In the genomic region with DNA sequence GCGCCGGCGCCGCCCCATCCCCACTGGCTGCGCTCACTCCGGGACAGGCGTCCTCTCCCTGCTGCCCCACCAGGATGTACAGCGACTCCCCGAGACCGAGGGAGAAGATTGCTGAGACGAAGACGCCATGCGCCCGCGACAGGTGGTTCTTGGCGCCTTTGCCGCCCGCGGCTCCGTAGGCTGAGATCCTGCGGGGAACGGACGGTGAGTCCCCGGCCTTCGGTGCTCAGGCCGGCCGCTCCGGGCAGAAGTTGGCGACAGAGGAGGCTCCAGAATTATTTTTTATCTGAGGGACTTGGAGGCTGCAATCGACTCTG, we compare ENCODE assay signal across 11 cellular contexts. TPM values are rescaled to one million over a fixed set of nuclear protein-coding genes. Genes with fewer than 3 reads are reported as not detected.
A peak's percentile ranks its signal among the peaks of the same experiment; 100 is the strongest.
DNase-seq lines count a peak whose midpoint lies in the region; ATAC-seq and TF ChIP-seq lines count a peak whose summit lies in the region.
"Had no signal": no experiment of that assay in that cellular context is flagged by ENCODE, and none has a peak within 500 bp of the region (broad histone marks: within the 10 kb centered on the region; RNA-seq: fewer than 3 reads in every experiment).

No MANE protein-coding gene starts in this region.

- DNase-seq in H9, result no peak
- DNase-seq in central memory CD8-positive, alpha-beta T cell (ENCODE audit: low spot score in 2 of 2), result no peak
- peak in 1 of 10 donors; percentile 22 for DNase-seq in naive thymus-derived CD8-positive, alpha-beta T cell
- DNase-seq in NCI-H2081 treated with DMSO at 0.1 percent for 48 hours (lab: John Stamatoyannopoulos, UW), result no peak
- no peak for DNase-seq in mucosa of gallbladder (ENCODE audit: low spot score)
- no peak for DNase-seq in DMS79 treated with DMSO at 0.1 percent for 48 hours (lab: John Stamatoyannopoulos, UW)
- DNase-seq in mesendoderm, result no peak
- DNase-seq: activated CD4-positive, CD25-positive, alpha-beta regulatory T cell; NCI-H1930 had no signal

- peak overlapping the region; percentile 60 to 84 for H3K4me3 Mint-ChIP-seq in H9
- H3K4me3 Mint-ChIP-seq in central memory CD8-positive, alpha-beta T cell, result peak overlapping the region; percentile 74
- peak overlapping the region; percentile 71 to 88 (median 84) for H3K4me3 Mint-ChIP-seq in naive thymus-derived CD8-positive, alpha-beta T cell

- H2BK15ac ChIP-seq in H9 (ENCODE audit: low read depth, low read length), result no peak overlapping the region
- H2BK15ac ChIP-seq in mesendoderm (replicated peaks; ENCODE audit: low read depth), result no peak overlapping the region

- H3K14ac ChIP-seq in H9 (ENCODE audit: insufficient read depth, low read length), result no peak overlapping the region

- H3K4me1 ChIP-seq in BLaER1 (peaks cover 40% of the 10 kb centered on the region), H9 (ENCODE audit: insufficient read depth, low read length) (no peaks in the 10 kb centered on the region), mesendoderm (ENCODE audit: control insufficient read depth, low read depth, low read length) (no peaks in the 10 kb centered on the region)

- H2BK120ac ChIP-seq in H9 (ENCODE audit: low read depth, low read length, poor library complexity, severe bottlenecking), result no peak overlapping the region
- no peak overlapping the region for H2BK120ac ChIP-seq in mesendoderm (ENCODE audit: low read depth, low read length)

- H3K79me2 ChIP-seq in H9 (ENCODE audit: insufficient read depth, low read length) (no peaks in the 10 kb centered on the region), mesendoderm (ENCODE audit: control insufficient read depth, insufficient read depth, low read length) (no peaks in the 10 kb centered on the region)

- H3K18ac ChIP-seq in H9 (ENCODE audit: insufficient read length, low read depth, low read length), result no peak overlapping the region
- no peak overlapping the region for H3K18ac ChIP-seq in mesendoderm (ENCODE audit: low read length)

- H3K4me3 ChIP-seq in BLaER1 (peak overlapping the region; percentile 61), mesendoderm (ENCODE audit: low read length) (no peak overlapping the region)

- ATAC-seq in central memory CD8-positive, alpha-beta T cell (replicated peaks; ENCODE audit: extremely low read depth, poor library complexity, severe bottlenecking), result no peak
- ATAC-seq in naive thymus-derived CD8-positive, alpha-beta T cell, result peak; percentile 53

- H3K27ac ChIP-seq in BLaER1, result no peak overlapping the region
- no peak overlapping the region for H3K27ac ChIP-seq in H9 (ENCODE audit: insufficient read length, low read depth, low read length)
- no peak overlapping the region for H3K27ac ChIP-seq in mesendoderm (ENCODE audit: low read depth, low read length)
- H3K27ac ChIP-seq: epithelial cell of prostate had no signal

- H3K79me1 ChIP-seq in H9 (ENCODE audit: insufficient read depth, low read depth, low read length, poor library complexity, severe bottlenecking), result no peaks in the 10 kb centered on the region
- H3K79me1 ChIP-seq in mesendoderm (ENCODE audit: low read length), result no peaks in the 10 kb centered on the region

- no peak overlapping the region for H2AFZ ChIP-seq in H9 (ENCODE audit: low read length)

- H3K9me3 ChIP-seq in BLaER1 (no peaks in the 10 kb centered on the region), H9 (ENCODE audit: control insufficient read depth, low read depth, low read length) (no peaks in the 10 kb centered on the region)

- H4K20me1 ChIP-seq in BLaER1, result peaks cover 17% of the 10 kb centered on the region
- no peaks in the 10 kb centered on the region for H4K20me1 ChIP-seq in H9 (ENCODE audit: control insufficient read depth, insufficient read depth, insufficient read length)

- peaks cover 8% of the 10 kb centered on the region; the same call in 1 of the 2 replicates for H3K36me3 ChIP-seq in BLaER1
- H3K36me3 ChIP-seq in mesendoderm (ENCODE audit: control insufficient read depth, insufficient read depth, low read length), result no peaks in the 10 kb centered on the region

- H3K4me1 Mint-ChIP-seq in H9, result peaks cover 23 to 27% of the 10 kb centered on the region in 2 experiments
- peaks cover 25% of the 10 kb centered on the region for H3K4me1 Mint-ChIP-seq in central memory CD8-positive, alpha-beta T cell
- peaks cover 9 to 29% (median 26%) of the 10 kb centered on the region in 4 donors for H3K4me1 Mint-ChIP-seq in naive thymus-derived CD8-positive, alpha-beta T cell

- TF ChIP-seq CTCF in H9 (conservative IDR thresholded peaks at IDR 0.05), result no peak

- no CpG with 5 or more reads among the region's 30 CpGs for WGBS in H9 (ENCODE audit: extremely low coverage, insufficient read length, low lambda C conversion rate)
- no CpG with 5 or more reads among the region's 30 CpGs for WGBS in mesendoderm (ENCODE audit: extremely low coverage, insufficient coverage, low lambda C conversion rate)

- peaks cover 80% of the 10 kb centered on the region for H3K27me3 Mint-ChIP-seq in H9 (ENCODE audit: low read depth)
- H3K27me3 Mint-ChIP-seq in central memory CD8-positive, alpha-beta T cell, result peaks cover 21% of the 10 kb centered on the region
- H3K27me3 Mint-ChIP-seq in naive thymus-derived CD8-positive, alpha-beta T cell, result peaks cover 5 to 25% (median 16%) of the 10 kb centered on the region in 5 donors

- H2BK5ac ChIP-seq in H9 (ENCODE audit: insufficient read length, low read length) (no peak overlapping the region), mesendoderm (ENCODE audit: low read length) (no peak overlapping the region)

- H3K27me3 ChIP-seq in BLaER1 (peaks cover 29% of the 10 kb centered on the region), H9 (ENCODE audit: insufficient read depth, low read length) (peaks cover 30% of the 10 kb centered on the region), mesendoderm (ENCODE audit: insufficient read depth, low read length, poor library complexity) (peaks cover 26% of the 10 kb centered on the region)

- H4K91ac ChIP-seq in H9 (ENCODE audit: insufficient read length, low read depth, low read length), result no peak overlapping the region

- no peak overlapping the region for H3K27ac Mint-ChIP-seq in H9
- no peak overlapping the region for H3K27ac Mint-ChIP-seq in central memory CD8-positive, alpha-beta T cell (ENCODE audit: low read depth)
- no peak overlapping the region for H3K27ac Mint-ChIP-seq in naive thymus-derived CD8-positive, alpha-beta T cell

- H3K56ac ChIP-seq in H9 (ENCODE audit: insufficient read length, low read depth, low read length), result no peak overlapping the region
- no peak overlapping the region for H3K56ac ChIP-seq in mesendoderm (ENCODE audit: low read length)

- no peaks in the 10 kb centered on the region; a peak in 1 of 5 replicates for H3K9me3 Mint-ChIP-seq in H9
- no peaks in the 10 kb centered on the region for H3K9me3 Mint-ChIP-seq in central memory CD8-positive, alpha-beta T cell
- H3K9me3 Mint-ChIP-seq in naive thymus-derived CD8-positive, alpha-beta T cell, result no peaks in the 10 kb centered on the region

- H3K23me2 ChIP-seq in H9 (ENCODE audit: insufficient read length, low read depth, low read length, poor library complexity, severe bottlenecking), result peaks cover 11% of the 10 kb centered on the region

- H3K23ac ChIP-seq in H9 (ENCODE audit: insufficient read length, low read depth, low read length), result no peak overlapping the region
- no peak overlapping the region for H3K23ac ChIP-seq in mesendoderm (ENCODE audit: low read length)

- H3K4ac ChIP-seq in H9 (ENCODE audit: low read depth, low read length), result no peak overlapping the region
- no peak overlapping the region for H3K4ac ChIP-seq in mesendoderm (ENCODE audit: low read depth, low read length)

- H2BK20ac ChIP-seq in H9 (ENCODE audit: low read depth, low read length, poor library complexity, severe bottlenecking), result no peak overlapping the region

- H4K5ac ChIP-seq in H9 (ENCODE audit: insufficient read length, low read depth, low read length) (no peak overlapping the region), mesendoderm (ENCODE audit: low read length) (no peak overlapping the region)

- H2AK5ac ChIP-seq in H9 (ENCODE audit: insufficient read length, low read length), result no peak overlapping the region
- H2AK5ac ChIP-seq in mesendoderm (ENCODE audit: low read length), result no peak overlapping the region

- H2BK12ac ChIP-seq in H9 (ENCODE audit: insufficient read length, low read depth, low read length), result no peak overlapping the region

- peaks cover 7 to 10% (median 9%) of the 10 kb centered on the region in 3 experiments for H3K36me3 Mint-ChIP-seq in H9 (ENCODE audit: insufficient read depth in 1 of 3, low read depth in 3 of 3)
- H3K36me3 Mint-ChIP-seq in central memory CD8-positive, alpha-beta T cell (ENCODE audit: insufficient read depth), result no peaks in the 10 kb centered on the region
- H3K36me3 Mint-ChIP-seq in naive thymus-derived CD8-positive, alpha-beta T cell, result no peaks in the 10 kb centered on the region

- POLR2A ChIA-PET in naive thymus-derived CD8-positive, alpha-beta T cell (lab: Charles Lee), result interaction anchor here (2.3 kb wide), 1 partner anchor 9 kb away, joined by 6 read pairs; no protein-coding TSS in a partner anchor

- no peak overlapping the region; the same call in 1 of the 2 replicates for H3K9ac ChIP-seq in BLaER1
- no peak overlapping the region for H3K9ac ChIP-seq in H9 (ENCODE audit: extremely low read depth, insufficient read length, low read length)
- no peak overlapping the region for H3K9ac ChIP-seq in mesendoderm (ENCODE audit: low read length)

- H3K4me2 ChIP-seq in BLaER1, result peak overlapping the region; percentile 100
- peak overlapping the region; percentile 87 for H3K4me2 ChIP-seq in H9 (ENCODE audit: insufficient read depth, insufficient read length, low read length)
- H3K4me2 ChIP-seq in mesendoderm (ENCODE audit: low read length), result no peak overlapping the region

- no peak overlapping the region for H4K8ac ChIP-seq in H9 (replicated peaks; ENCODE audit: insufficient read length, low read depth, low read length)
- no peak overlapping the region for H4K8ac ChIP-seq in mesendoderm (ENCODE audit: low read depth, low read length)

- H3T11ph ChIP-seq in H9 (ENCODE audit: low read length), result no peak overlapping the region

RNA-seq across cellular contexts. Expression of a gene that starts 1.6 kb away (rescaled TPM):
- 0.31 TPM in 2 replicates for total RNA-seq in H9 (2021)
- under 1 TPM; 0.18 to 0.22 TPM for total RNA-seq in naive thymus-derived CD8-positive, alpha-beta T cell
- polyA plus RNA-seq in naive thymus-derived CD8-positive, alpha-beta T cell, result not detected
- 2.5 TPM for total RNA-seq in mucosa of gallbladder
- 0.15 TPM for polyA plus RNA-seq in mesendoderm (2013, experiment 1 of 2)
- polyA plus RNA-seq in mesendoderm (2013, experiment 2 of 2), result 0.14 TPM

RNA-seq across cellular contexts. Expression of a gene that starts 18.4 kb away (rescaled TPM):
- 0.77 and 0.99 TPM in 2 replicates for total RNA-seq in H9 (2021)
- not detected for total RNA-seq in naive thymus-derived CD8-positive, alpha-beta T cell
- not detected for polyA plus RNA-seq in naive thymus-derived CD8-positive, alpha-beta T cell
- total RNA-seq in mucosa of gallbladder, result 3.2 TPM
- 0.24 TPM for polyA plus RNA-seq in mesendoderm (2013, experiment 1 of 2)
- 0.24 TPM for polyA plus RNA-seq in mesendoderm (2013, experiment 2 of 2)

RNA-seq across cellular contexts. Expression of a gene that starts 32.0 kb away (rescaled TPM):
- total RNA-seq in H9 (2021) (73.5 and 74.5 TPM in 2 replicates), mucosa of gallbladder (38.7 TPM)
- 10 to 100 TPM; 59.1 to 60.0 TPM for total RNA-seq in naive thymus-derived CD8-positive, alpha-beta T cell
- polyA plus RNA-seq in naive thymus-derived CD8-positive, alpha-beta T cell, result 10 to 100 TPM in 2 of 3 donors, 1 to 10 TPM in 1; 8.0 to 19.8 (median 12.2) TPM
- polyA plus RNA-seq in mesendoderm (2013, experiment 1 of 2), result 37.7 TPM
- 34.9 TPM for polyA plus RNA-seq in mesendoderm (2013, experiment 2 of 2)

RNA-seq across cellular contexts. Expression of a gene that starts 47.0 kb away (rescaled TPM):
- total RNA-seq in H9 (2021) (118 and 124 TPM in 2 replicates), mucosa of gallbladder (9.1 TPM)
- total RNA-seq in naive thymus-derived CD8-positive, alpha-beta T cell, result under 1 TPM in 1 of 2 experiments, not detected in 1; 0.05 TPM
- not detected for polyA plus RNA-seq in naive thymus-derived CD8-positive, alpha-beta T cell
- 38.3 TPM for polyA plus RNA-seq in mesendoderm (2013, experiment 1 of 2)
- 37.8 TPM for polyA plus RNA-seq in mesendoderm (2013, experiment 2 of 2)
